In the genomic region with DNA sequence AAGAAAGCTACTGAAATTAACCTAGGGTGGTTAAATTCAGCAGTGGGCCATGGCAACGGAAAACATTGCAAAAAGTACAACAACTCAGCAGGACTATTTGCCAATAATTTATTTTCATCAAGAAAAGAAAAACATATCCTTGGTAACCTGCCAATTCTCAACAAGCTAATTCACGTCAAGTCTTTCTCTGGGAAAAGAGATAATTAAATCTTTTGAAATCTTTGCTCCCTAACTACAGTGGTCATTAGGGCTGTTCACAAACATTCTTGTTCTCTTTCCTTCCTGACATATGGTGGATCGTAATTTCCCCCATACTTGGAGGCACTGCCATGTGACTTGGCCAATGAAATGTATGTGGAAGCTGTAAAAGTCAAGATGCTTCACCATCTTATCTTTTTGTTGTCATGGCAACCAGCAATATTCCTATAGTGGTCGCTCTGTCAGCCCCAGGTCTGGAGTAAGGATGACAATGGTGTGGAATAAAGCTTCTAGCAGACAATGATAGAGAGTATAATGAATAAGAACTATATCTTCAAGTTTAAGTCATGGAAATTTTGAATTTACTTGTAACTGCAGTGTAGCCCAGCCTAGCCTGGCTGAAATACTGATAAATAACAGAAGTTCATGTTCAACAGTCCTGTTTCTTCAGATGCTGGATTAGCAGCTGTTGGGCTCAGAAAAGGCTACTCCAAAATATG, we compare ENCODE assay signal across 17 cellular contexts. TPM values are rescaled to one million over a fixed set of nuclear protein-coding genes. Genes with fewer than 3 reads are reported as not detected.
DNase-seq lines count a peak whose midpoint lies in the region.
"Had no signal": no experiment of that assay in that cellular context is flagged by ENCODE, and none has a peak within 500 bp of the region (broad histone marks: within the 10 kb centered on the region; RNA-seq: fewer than 3 reads in every experiment).

No MANE protein-coding gene starts in this region.

- H3K4ac ChIP-seq in trophoblast cell (ENCODE audit: low read depth, low read length) = no peak overlapping the region

- H2AK5ac ChIP-seq in trophoblast cell (ENCODE audit: low read length) = no peak overlapping the region

- no peaks in the 10 kb centered on the region for H3K9me3 ChIP-seq in trophoblast cell (ENCODE audit: insufficient read depth, low read depth, low read length)
- H3K9me3 ChIP-seq: thoracic aorta had no signal

- H4K8ac ChIP-seq in trophoblast cell (ENCODE audit: low read depth, low read length) = no peak overlapping the region

- H4K12ac ChIP-seq in trophoblast cell (ENCODE audit: low read depth, low read length) = no peak overlapping the region

- WGBS in trophoblast cell (ENCODE audit: extremely low coverage, insufficient coverage, insufficient read length) = no CpG with 5 or more reads among the region's 4 CpGs

- H3K4me3 ChIP-seq in trophoblast cell (ENCODE audit: low read depth, low read length) = no peak overlapping the region
- H3K4me3 ChIP-seq: BLaER1, thoracic aorta had no signal

- H3K79me1 ChIP-seq in trophoblast cell (ENCODE audit: low read length) = no peaks in the 10 kb centered on the region

- no peak overlapping the region for H3K27ac ChIP-seq in trophoblast cell (ENCODE audit: low read depth, low read length)
- H3K27ac ChIP-seq: BLaER1, thoracic aorta had no signal

- no peak overlapping the region for H3K14ac ChIP-seq in trophoblast cell (ENCODE audit: low read length)

- H3K79me2 ChIP-seq in trophoblast cell (ENCODE audit: control insufficient read depth, insufficient read depth, low read length, poor library complexity) = no peaks in the 10 kb centered on the region

- H3K4me1 ChIP-seq in trophoblast cell (ENCODE audit: control insufficient read depth in 1 of 2, insufficient read depth in 2 of 2, low read length in 2 of 2) = no peaks in the 10 kb centered on the region

- no peak overlapping the region for H3K23ac ChIP-seq in trophoblast cell (ENCODE audit: low read length)

- no peak overlapping the region for H2BK120ac ChIP-seq in trophoblast cell (ENCODE audit: insufficient read depth, low read length, poor library complexity)

- H3K4me2 ChIP-seq in trophoblast cell (ENCODE audit: low read length) = no peak overlapping the region

- H2BK12ac ChIP-seq in trophoblast cell (ENCODE audit: low read length) = no peak overlapping the region

- H2BK5ac ChIP-seq in trophoblast cell (ENCODE audit: low read depth, low read length, poor library complexity) = no peak overlapping the region

- H3K27me3 ChIP-seq in trophoblast cell (ENCODE audit: insufficient read depth, low read length) = no peaks in the 10 kb centered on the region
- H3K27me3 ChIP-seq: BLaER1 had no signal

- H3K18ac ChIP-seq in trophoblast cell (ENCODE audit: low read length) = no peak overlapping the region

- H3K9ac ChIP-seq in trophoblast cell (ENCODE audit: low read length) = peak overlapping the region; percentile 34
- H3K9ac ChIP-seq: BLaER1 had no signal

- no peak overlapping the region for H2AFZ ChIP-seq in trophoblast cell (ENCODE audit: insufficient read depth, low read length, poor library complexity)

- DNase-seq in NCI-H2081 (lab: John Stamatoyannopoulos, UW) (peak; percentile 28 to 62), NCI-H2081 treated with DMSO at 0.1 percent for 48 hours (lab: John Stamatoyannopoulos, UW) (no peak), NCI-H345 (lab: John Stamatoyannopoulos, UW) (peak; percentile 32), dermis blood vessel endothelial cell (peak; percentile 87), trophoblast cell (no peak), NCI-H187 treated with DMSO at 0.1 percent for 48 hours (lab: John Stamatoyannopoulos, UW) (no peak), cerebellar cortex (ENCODE audit: low spot score) (no peak), NCI-H128 (lab: John Stamatoyannopoulos, UW; ENCODE audit: unreplicated experiment) (no peak)
- DNase-seq: activated naive CD4-positive, alpha-beta T cell; anterior cingulate cortex; foreskin fibroblast; hypothalamus; Kasumi-1; NCI-H1694; nephron progenitor cell had no signal

- H4K91ac ChIP-seq in trophoblast cell (ENCODE audit: low read depth, low read length) = no peak overlapping the region

- no peaks in the 10 kb centered on the region for H3K36me3 ChIP-seq in trophoblast cell (ENCODE audit: control insufficient read depth in 1 of 2, insufficient read depth in 2 of 2, low read length in 2 of 2)
- H3K36me3 ChIP-seq: BLaER1, thoracic aorta had no signal

RNA-seq across cellular contexts. Expression of gene ZNF326, which starts 29.6 kb away (rescaled TPM):
- 9.3 and 9.9 TPM in 2 replicates for total RNA-seq in dermis blood vessel endothelial cell
- 26.8 and 27.1 TPM in 2 replicates for polyA plus RNA-seq in trophoblast cell (2013)

Comparison
In these comparisons a context has a peak if more than half of its experiments do, and no peak if none do; other contexts are left out.
1. DNase-seq: peak in NCI-H2081 (2 of 2), NCI-H345 (single experiment) and dermis blood vessel endothelial cell (single experiment); none in NCI-H2081 treated with DMSO at 0.1 percent for 48 hours (single experiment), trophoblast cell (0 of 2), NCI-H187 treated with DMSO at 0.1 percent for 48 hours (single experiment), cerebellar cortex (single experiment) and NCI-H128 (single experiment).